8 cellular contexts compared by ENCODE assay signal in genomic region chr1:32886012-32886827, GRCh38. TPM values are rescaled to one million over a fixed set of nuclear protein-coding genes. Genes with fewer than 3 reads are reported as not detected.
DNase-seq lines count a peak whose midpoint lies in the region; ATAC-seq and TF ChIP-seq lines count a peak whose summit lies in the region.

TSS of gene HPCA (plus strand) at chr1:32886491. CDS start at chr1:32888899, 2,408 bp downstream.

- no peaks in the 10 kb centered on the region for H3K79me2 ChIP-seq in trophoblast cell (ENCODE audit: control insufficient read depth, insufficient read depth, low read length, poor library complexity)

- no peak for TF ChIP-seq EP300 in sigmoid colon (IDR thresholded peaks at IDR 0.05)

- H3K4me1 ChIP-seq in trophoblast cell (ENCODE audit: control insufficient read depth in 1 of 2, insufficient read depth in 2 of 2, low read length in 2 of 2) (peaks cover 0 to 2% of the 10 kb centered on the region in 2 experiments), sigmoid colon (peaks cover 0 to 15% (median 15%) of the 10 kb centered on the region in 4 donors)

- H2BK5ac ChIP-seq in trophoblast cell (ENCODE audit: low read depth, low read length, poor library complexity), result no peak within 1 kb of the TSS

- no CpG with 5 or more reads among the region's 79 CpGs for WGBS in trophoblast cell (ENCODE audit: extremely low coverage, insufficient coverage, insufficient read length)
- 2 to 3% methylated on average over 79 of the region's 79 CpGs for WGBS in sigmoid colon, 2 donors

- intact Hi-C loops in sigmoid colon (cut with DNase I), result no loop called here

- H4K91ac ChIP-seq in trophoblast cell (ENCODE audit: low read depth, low read length), result no peak within 1 kb of the TSS

- H3K4me2 ChIP-seq in trophoblast cell (ENCODE audit: low read length), result peak within 1 kb of the TSS; percentile 58

- H3K27me3 ChIP-seq in trophoblast cell (ENCODE audit: insufficient read depth, low read length), result peaks cover 9% of the 10 kb centered on the region
- peaks cover 16 to 49% (median 42%) of the 10 kb centered on the region in 3 donors for H3K27me3 ChIP-seq in sigmoid colon

- no peak within 1 kb of the TSS for H4K8ac ChIP-seq in trophoblast cell (ENCODE audit: low read depth, low read length)

- H2AK5ac ChIP-seq in trophoblast cell (ENCODE audit: low read length), result no peak within 1 kb of the TSS

- H3K14ac ChIP-seq in trophoblast cell (ENCODE audit: low read length), result no peak within 1 kb of the TSS

- no peak for ATAC-seq in HG02588 (IDR thresholded peaks at IDR 0.05; ENCODE audit: unreplicated experiment)

- peak; percentile 87 for DNase-seq in ELF-1 (ENCODE audit: low read depth, low spot score)
- DNase-seq in LoVo (ENCODE audit: low spot score), result peak; percentile 41
- DNase-seq in activated CD8-positive, alpha-beta memory T cell treated with anti-CD3 and anti-CD28 coated beads, Interleukin-2, amount 50 U/mL, for 48 hours, result peak; percentile 83
- peak; percentile 46 for DNase-seq in germinal center (ENCODE audit: low spot score)
- peak; percentile 53 to 68 for DNase-seq in trophoblast cell
- no peak for DNase-seq in globus pallidus (ENCODE audit: low spot score)
- DNase-seq in sigmoid colon, result no peak

- H3K4me3 ChIP-seq in trophoblast cell (ENCODE audit: low read depth, low read length) (no peak within 1 kb of the TSS), sigmoid colon (peak within 1 kb of the TSS in 2 of 4 donors; percentile 17 to 22)

- H3K27ac ChIP-seq in trophoblast cell (ENCODE audit: low read depth, low read length) (no peak within 1 kb of the TSS), sigmoid colon (no peak within 1 kb of the TSS)

- no peaks in the 10 kb centered on the region for H3K79me1 ChIP-seq in trophoblast cell (ENCODE audit: low read length)

- H3K36me3 ChIP-seq in trophoblast cell (ENCODE audit: control insufficient read depth in 1 of 2, insufficient read depth in 2 of 2, low read length in 2 of 2) (no peaks in the 10 kb centered on the region), sigmoid colon (no peaks in the 10 kb centered on the region)

- no peak within 1 kb of the TSS for H3K18ac ChIP-seq in trophoblast cell (ENCODE audit: low read length)

- H2BK120ac ChIP-seq in trophoblast cell (ENCODE audit: insufficient read depth, low read length, poor library complexity), result no peak within 1 kb of the TSS

- H3K23ac ChIP-seq in trophoblast cell (ENCODE audit: low read length), result no peak within 1 kb of the TSS

- H3K9ac ChIP-seq in trophoblast cell (ENCODE audit: low read length), result no peak within 1 kb of the TSS

- H3K4ac ChIP-seq in trophoblast cell (ENCODE audit: low read depth, low read length), result no peak within 1 kb of the TSS

- no peak within 1 kb of the TSS for H2AFZ ChIP-seq in trophoblast cell (ENCODE audit: insufficient read depth, low read length, poor library complexity)

- H4K12ac ChIP-seq in trophoblast cell (ENCODE audit: low read depth, low read length), result no peak within 1 kb of the TSS

- no peak for TF ChIP-seq CTCF in sigmoid colon (IDR thresholded peaks at IDR 0.05)

- H3K9me3 ChIP-seq in trophoblast cell (ENCODE audit: insufficient read depth, low read depth, low read length) (peaks cover 2% of the 10 kb centered on the region), sigmoid colon (no peaks in the 10 kb centered on the region)

- TF ChIP-seq POLR2A in sigmoid colon (IDR thresholded peaks at IDR 0.05), result no peak

- H2BK12ac ChIP-seq in trophoblast cell (ENCODE audit: low read length), result no peak within 1 kb of the TSS

RNA-seq across cellular contexts. Expression of gene HPCA, which starts in this region (rescaled TPM):
- polyA plus RNA-seq in trophoblast cell (2013), result 0.83 and 1.4 TPM in 2 replicates
- total RNA-seq in sigmoid colon, result not detected
- 1 to 10 TPM; 1.2 to 1.9 (median 1.8) TPM for polyA plus RNA-seq in sigmoid colon

Comparison
In these comparisons a context has a peak if more than half of its experiments do, and no peak if none do; other contexts are left out.
1. DNase-seq: peak in ELF-1 (single experiment), LoVo (single experiment), activated CD8-positive, alpha-beta memory T cell treated with anti-CD3 and anti-CD28 coated beads, Interleukin-2, amount 50 U/mL, for 48 hours (single experiment), germinal center (single experiment) and trophoblast cell (2 of 2); none in globus pallidus (single experiment) and sigmoid colon (single experiment).